Comparison of ENCODE assay signal across 2 cellular contexts in genomic region chr1:111779546-111779945, GRCh38.
TF ChIP-seq lines count a peak whose summit lies in the region.

No MANE protein-coding gene starts in this region.

TF ChIP-seq in IMR-90, 13 proteins besides CTCF, POLR2A, EP300 and RAD21:
- TF ChIP-seq USF2 (IDR thresholded peaks at IDR 0.05; ENCODE audit: low read depth, low read length) (no peak), SMC3 (IDR thresholded peaks at IDR 0.05; ENCODE audit: low read depth, low read length) (no peak), CEBPB (IDR thresholded peaks at IDR 0.05; ENCODE audit: low read depth, low read length) (no peak), MAZ (IDR thresholded peaks at IDR 0.05; ENCODE audit: borderline replicate concordance, low read depth, low read length) (no peak), RCOR1 (IDR thresholded peaks at IDR 0.05; ENCODE audit: insufficient replicate concordance, low read length) (no peak), MAFK (IDR thresholded peaks at IDR 0.05; ENCODE audit: low read depth, low read length) (no peak), MXI1 (IDR thresholded peaks at IDR 0.05; ENCODE audit: borderline replicate concordance, low read depth, low read length) (no peak), RFX5 (IDR thresholded peaks at IDR 0.05; ENCODE audit: low read depth, low read length) (no peak), BHLHE40 (IDR thresholded peaks at IDR 0.05; ENCODE audit: low read depth, low read length) (no peak), NFE2L2 (IDR thresholded peaks at IDR 0.05; ENCODE audit: low read depth, low read length) (no peak), ELK1 (IDR thresholded peaks at IDR 0.05; ENCODE audit: borderline replicate concordance, low read depth, low read length) (no peak), CHD1 (IDR thresholded peaks at IDR 0.05; ENCODE audit: low read depth, low read length) (no peak), FOS (IDR thresholded peaks at IDR 0.05; ENCODE audit: low read depth, low read length) (no peak)

TF ChIP-seq in WTC11, 78 proteins besides CTCF, POLR2A, EP300 and RAD21:
- TF ChIP-seq USF1 (CRISPR knock-in tag; IDR thresholded peaks at IDR 0.05), result no peak
- no peak for TF ChIP-seq ZNF425 (CRISPR knock-in tag; conservative IDR thresholded peaks at IDR 0.05)
- TF ChIP-seq OVOL2 (CRISPR knock-in tag; IDR thresholded peaks at IDR 0.05; ENCODE audit: borderline replicate concordance), result no peak
- TF ChIP-seq FOXJ3 (CRISPR knock-in tag; IDR thresholded peaks at IDR 0.05; ENCODE audit: borderline replicate concordance), result no peak
- no peak for TF ChIP-seq TEAD1 (CRISPR knock-in tag; IDR thresholded peaks at IDR 0.05)
- TF ChIP-seq TP53 (CRISPR knock-in tag; IDR thresholded peaks at IDR 0.05), result no peak
- TF ChIP-seq GTF2I (CRISPR knock-in tag; conservative IDR thresholded peaks at IDR 0.05), result no peak
- TF ChIP-seq E2F1 (CRISPR knock-in tag; IDR thresholded peaks at IDR 0.05), result no peak
- no peak for TF ChIP-seq ZNF396 (CRISPR knock-in tag; IDR thresholded peaks at IDR 0.05; ENCODE audit: borderline replicate concordance)
- TF ChIP-seq ZNF512 (CRISPR knock-in tag; IDR thresholded peaks at IDR 0.05; ENCODE audit: borderline replicate concordance), result no peak
- TF ChIP-seq NFYB (CRISPR knock-in tag; conservative IDR thresholded peaks at IDR 0.05; ENCODE audit: low read depth), result no peak
- no peak for TF ChIP-seq CDX4 (CRISPR knock-in tag; IDR thresholded peaks at IDR 0.05; ENCODE audit: borderline replicate concordance)
- TF ChIP-seq USF2 (CRISPR knock-in tag; IDR thresholded peaks at IDR 0.05), result no peak
- no peak for TF ChIP-seq ZNF121 (CRISPR knock-in tag; IDR thresholded peaks at IDR 0.05)
- TF ChIP-seq ELF4 (CRISPR knock-in tag; IDR thresholded peaks at IDR 0.05; ENCODE audit: low read depth), result no peak
- no peak for TF ChIP-seq GRHL2 (CRISPR knock-in tag; IDR thresholded peaks at IDR 0.05; ENCODE audit: insufficient replicate concordance, severe bottlenecking)
- TF ChIP-seq ARID4B (CRISPR knock-in tag; IDR thresholded peaks at IDR 0.05; ENCODE audit: borderline replicate concordance), result no peak
TF ChIP-seq in WTC11: peak in this region for 0.
